In the genomic region with DNA sequence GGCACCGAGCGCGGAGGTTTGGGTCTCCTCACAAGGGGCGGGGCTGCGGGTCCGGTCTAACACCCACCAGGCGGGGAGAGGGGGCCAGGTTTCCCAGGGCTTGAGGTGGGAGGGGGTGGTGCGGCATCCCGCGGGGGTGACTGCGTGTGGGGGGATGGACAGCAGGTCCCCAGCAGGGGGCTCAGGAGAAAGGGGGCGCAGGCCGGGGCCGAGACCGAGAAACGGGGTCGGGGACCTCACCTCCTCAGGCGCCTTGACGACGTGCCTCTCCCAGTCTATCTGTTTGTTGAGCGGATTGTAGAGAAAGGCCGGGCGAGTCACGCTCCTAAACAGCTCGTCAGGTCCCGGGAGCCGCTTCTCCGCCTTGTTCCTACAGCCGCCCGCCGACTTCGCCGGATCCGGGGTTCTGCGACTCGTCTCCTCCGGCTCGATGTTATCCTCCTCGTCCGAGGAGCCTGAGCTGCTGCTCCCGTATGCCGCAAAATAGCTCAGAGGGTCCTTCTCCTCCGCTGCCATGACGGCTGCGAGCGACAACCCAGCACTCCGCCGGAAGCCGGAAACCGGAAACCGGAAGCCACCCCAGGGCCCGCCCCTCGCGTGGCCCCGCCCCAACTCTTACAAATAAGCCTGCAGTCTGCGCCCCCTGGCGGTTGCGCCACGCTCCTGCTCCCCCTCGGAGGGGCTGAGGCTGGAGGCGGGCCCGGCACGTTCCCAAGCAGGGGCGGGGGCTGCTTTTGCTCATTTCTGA, we compare ENCODE assay signal across 1 cellular context.
TF ChIP-seq lines count a peak whose summit lies in the region.

Gene C1orf52, minus strand, starts transcription at position 545 of the 748 bp plus-strand sequence. Its CDS starts 29 bp downstream, at position 516.

TF ChIP-seq in HEK293, 187 proteins besides CTCF, POLR2A, EP300 and RAD21 (continued from another document and continues in another):
- 0 out of 2 replicates have a peak, but pooled peaks have one; percentile 18 for TF ChIP-seq KLF17 (tag by site-specific recombination; IDR thresholded peaks at IDR 0.05)
- TF ChIP-seq ZNF350 (tag by site-specific recombination; IDR thresholded peaks at IDR 0.05) = no peak
- TF ChIP-seq ZNF677 (tag by site-specific recombination; IDR thresholded peaks at IDR 0.05) = no peak
- TF ChIP-seq IKZF3 (tag by site-specific recombination; IDR thresholded peaks at IDR 0.05) = no peak
- TF ChIP-seq KLF8 (tag by site-specific recombination; IDR thresholded peaks at IDR 0.05) = peak; percentile 63
- peak; percentile 95 for TF ChIP-seq ZNF335 (tag by site-specific recombination; conservative IDR thresholded peaks at IDR 0.05)
- TF ChIP-seq ZNF701 (tag by site-specific recombination; IDR thresholded peaks at IDR 0.05) = no peak
- no peak for TF ChIP-seq ZBTB48 (tag by site-specific recombination; IDR thresholded peaks at IDR 0.05)
- TF ChIP-seq ZNF707 (tag by site-specific recombination; IDR thresholded peaks at IDR 0.05) = no peak
- TF ChIP-seq ZNF114 (tag by site-specific recombination; IDR thresholded peaks at IDR 0.05) = no peak
- TF ChIP-seq ZNF654 (tag by site-specific recombination; IDR thresholded peaks at IDR 0.05; ENCODE audit: low read depth) = no peak
- no peak for TF ChIP-seq ZNF292 (tag by site-specific recombination; IDR thresholded peaks at IDR 0.05; ENCODE audit: borderline replicate concordance, low read depth)
- TF ChIP-seq ZNF626 (tag by site-specific recombination; IDR thresholded peaks at IDR 0.05) = no peak
- TF ChIP-seq ZNF510 (tag by site-specific recombination; IDR thresholded peaks at IDR 0.05; ENCODE audit: insufficient replicate concordance) = no peak
- TF ChIP-seq SCRT1 (tag by site-specific recombination; IDR thresholded peaks at IDR 0.05; ENCODE audit: borderline replicate concordance) = no peak
- TF ChIP-seq ZFP69B (tag by site-specific recombination; IDR thresholded peaks at IDR 0.05) = peak; percentile 84
- TF ChIP-seq MEIS1 (CRISPR knock-in tag; IDR thresholded peaks at IDR 0.05; ENCODE audit: borderline replicate concordance) = no peak; the same call in 1 of the 2 replicates
- TF ChIP-seq SP3 (tag by site-specific recombination; IDR thresholded peaks at IDR 0.05) = peak; percentile 84
- TF ChIP-seq REST (tag by site-specific recombination; IDR thresholded peaks at IDR 0.05) = peak; percentile 30; the same call in 1 of the 2 replicates
- TF ChIP-seq, protein P1, sequence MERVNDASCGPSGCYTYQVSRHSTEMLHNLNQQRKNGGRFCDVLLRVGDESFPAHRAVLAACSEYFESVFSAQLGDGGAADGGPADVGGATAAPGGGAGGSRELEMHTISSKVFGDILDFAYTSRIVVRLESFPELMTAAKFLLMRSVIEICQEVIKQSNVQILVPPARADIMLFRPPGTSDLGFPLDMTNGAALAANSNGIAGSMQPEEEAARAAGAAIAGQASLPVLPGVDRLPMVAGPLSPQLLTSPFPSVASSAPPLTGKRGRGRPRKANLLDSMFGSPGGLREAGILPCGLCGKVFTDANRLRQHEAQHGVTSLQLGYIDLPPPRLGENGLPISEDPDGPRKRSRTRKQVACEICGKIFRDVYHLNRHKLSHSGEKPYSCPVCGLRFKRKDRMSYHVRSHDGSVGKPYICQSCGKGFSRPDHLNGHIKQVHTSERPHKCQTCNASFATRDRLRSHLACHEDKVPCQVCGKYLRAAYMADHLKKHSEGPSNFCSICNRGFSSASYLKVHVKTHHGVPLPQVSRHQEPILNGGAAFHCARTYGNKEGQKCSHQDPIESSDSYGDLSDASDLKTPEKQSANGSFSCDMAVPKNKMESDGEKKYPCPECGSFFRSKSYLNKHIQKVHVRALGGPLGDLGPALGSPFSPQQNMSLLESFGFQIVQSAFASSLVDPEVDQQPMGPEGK (tag by site-specific recombination; IDR thresholded peaks at IDR 0.05) = peak; percentile 92
- TF ChIP-seq ZBTB1 (tag by site-specific recombination; IDR thresholded peaks at IDR 0.05) = no peak
- TF ChIP-seq ZNF555 (tag by site-specific recombination; conservative IDR thresholded peaks at IDR 0.05) = no peak
- TF ChIP-seq MYNN (tag by site-specific recombination; IDR thresholded peaks at IDR 0.05; ENCODE audit: borderline replicate concordance) = no peak
- TF ChIP-seq ZNF670 (tag by site-specific recombination; IDR thresholded peaks at IDR 0.05; ENCODE audit: low read depth) = no peak
- TF ChIP-seq ZNF843 (tag by site-specific recombination; IDR thresholded peaks at IDR 0.05) = 0 out of 2 replicates have a peak, but pooled peaks have one; percentile 29
- TF ChIP-seq ZNF26 (tag by site-specific recombination; IDR thresholded peaks at IDR 0.05) = no peak
- TF ChIP-seq ZSCAN30 (tag by site-specific recombination; IDR thresholded peaks at IDR 0.05) = peak; percentile 72; the same call in 1 of the 2 replicates
- no peak for TF ChIP-seq ZNF473 (tag by site-specific recombination; IDR thresholded peaks at IDR 0.05)
- TF ChIP-seq ZNF530 (tag by site-specific recombination; IDR thresholded peaks at IDR 0.05; ENCODE audit: low read depth) = no peak
- no peak for TF ChIP-seq ZNF571 (tag by site-specific recombination; IDR thresholded peaks at IDR 0.05)
- no peak for TF ChIP-seq ATF2 (tag by site-specific recombination; IDR thresholded peaks at IDR 0.05; ENCODE audit: low read depth)
- no peak; the same call in 1 of the 2 replicates for TF ChIP-seq PRDM4 (tag by site-specific recombination; IDR thresholded peaks at IDR 0.05)
- peak; percentile 44; the same call in 1 of the 2 replicates for TF ChIP-seq ZXDB (tag by site-specific recombination; IDR thresholded peaks at IDR 0.05)
- TF ChIP-seq ZNF121 (tag by site-specific recombination; IDR thresholded peaks at IDR 0.05) = no peak
- TF ChIP-seq, protein P2, sequence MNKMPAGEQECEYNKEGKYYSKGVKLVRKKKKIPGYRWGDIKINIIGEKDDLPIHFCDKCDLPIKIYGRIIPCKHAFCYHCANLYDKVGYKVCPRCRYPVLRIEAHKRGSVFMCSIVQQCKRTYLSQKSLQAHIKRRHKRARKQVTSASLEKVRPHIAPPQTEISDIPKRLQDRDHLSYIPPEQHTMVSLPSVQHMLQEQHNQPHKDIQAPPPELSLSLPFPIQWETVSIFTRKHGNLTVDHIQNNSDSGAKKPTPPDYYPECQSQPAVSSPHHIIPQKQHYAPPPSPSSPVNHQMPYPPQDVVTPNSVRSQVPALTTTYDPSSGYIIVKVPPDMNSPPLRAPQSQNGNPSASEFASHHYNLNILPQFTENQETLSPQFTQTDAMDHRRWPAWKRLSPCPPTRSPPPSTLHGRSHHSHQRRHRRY (tag by site-specific recombination; IDR thresholded peaks at IDR 0.05) = no peak
- TF ChIP-seq, protein P3, sequence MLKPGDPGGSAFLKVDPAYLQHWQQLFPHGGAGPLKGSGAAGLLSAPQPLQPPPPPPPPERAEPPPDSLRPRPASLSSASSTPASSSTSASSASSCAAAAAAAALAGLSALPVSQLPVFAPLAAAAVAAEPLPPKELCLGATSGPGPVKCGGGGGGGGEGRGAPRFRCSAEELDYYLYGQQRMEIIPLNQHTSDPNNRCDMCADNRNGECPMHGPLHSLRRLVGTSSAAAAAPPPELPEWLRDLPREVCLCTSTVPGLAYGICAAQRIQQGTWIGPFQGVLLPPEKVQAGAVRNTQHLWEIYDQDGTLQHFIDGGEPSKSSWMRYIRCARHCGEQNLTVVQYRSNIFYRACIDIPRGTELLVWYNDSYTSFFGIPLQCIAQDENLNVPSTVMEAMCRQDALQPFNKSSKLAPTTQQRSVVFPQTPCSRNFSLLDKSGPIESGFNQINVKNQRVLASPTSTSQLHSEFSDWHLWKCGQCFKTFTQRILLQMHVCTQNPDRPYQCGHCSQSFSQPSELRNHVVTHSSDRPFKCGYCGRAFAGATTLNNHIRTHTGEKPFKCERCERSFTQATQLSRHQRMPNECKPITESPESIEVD (tag by site-specific recombination; IDR thresholded peaks at IDR 0.05) = no peak
- no peak for TF ChIP-seq ZNF324 (tag by site-specific recombination; IDR thresholded peaks at IDR 0.05)
- TF ChIP-seq ZNF561 (tag by site-specific recombination; IDR thresholded peaks at IDR 0.05; ENCODE audit: borderline replicate concordance) = no peak
- TF ChIP-seq ZNF214 (tag by site-specific recombination; IDR thresholded peaks at IDR 0.05; ENCODE audit: borderline replicate concordance) = no peak
- TF ChIP-seq ZNF155 (tag by site-specific recombination; IDR thresholded peaks at IDR 0.05) = no peak
- TF ChIP-seq, protein P4, sequence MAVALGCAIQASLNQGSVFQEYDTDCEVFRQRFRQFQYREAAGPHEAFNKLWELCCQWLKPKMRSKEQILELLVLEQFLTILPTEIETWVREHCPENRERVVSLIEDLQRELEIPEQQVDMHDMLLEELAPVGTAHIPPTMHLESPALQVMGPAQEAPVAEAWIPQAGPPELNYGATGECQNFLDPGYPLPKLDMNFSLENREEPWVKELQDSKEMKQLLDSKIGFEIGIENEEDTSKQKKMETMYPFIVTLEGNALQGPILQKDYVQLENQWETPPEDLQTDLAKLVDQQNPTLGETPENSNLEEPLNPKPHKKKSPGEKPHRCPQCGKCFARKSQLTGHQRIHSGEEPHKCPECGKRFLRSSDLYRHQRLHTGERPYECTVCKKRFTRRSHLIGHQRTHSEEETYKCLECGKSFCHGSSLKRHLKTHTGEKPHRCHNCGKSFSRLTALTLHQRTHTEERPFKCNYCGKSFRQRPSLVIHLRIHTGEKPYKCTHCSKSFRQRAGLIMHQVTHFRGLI (tag by site-specific recombination; IDR thresholded peaks at IDR 0.05) = no peak
- no peak for TF ChIP-seq HOXC10 (CRISPR knock-in tag; IDR thresholded peaks at IDR 0.05)
- TF ChIP-seq ZNF596 (tag by site-specific recombination; IDR thresholded peaks at IDR 0.05) = no peak
- TF ChIP-seq ZSCAN23 (tag by site-specific recombination; IDR thresholded peaks at IDR 0.05) = no peak
- no peak for TF ChIP-seq GLI4 (tag by site-specific recombination; IDR thresholded peaks at IDR 0.05)
- TF ChIP-seq BCL11A (tag by site-specific recombination; IDR thresholded peaks at IDR 0.05; ENCODE audit: low read depth) = no peak
- TF ChIP-seq ZNF416 (tag by site-specific recombination; IDR thresholded peaks at IDR 0.05) = no peak
